1 cellular context compared by ENCODE assay signal in genomic region chr12:95216704-95217376, GRCh38.
TF ChIP-seq lines count a peak whose summit lies in the region.

No MANE protein-coding gene starts in this region.

TF ChIP-seq in IMR-90, 13 proteins besides CTCF, POLR2A, EP300 and RAD21:
- TF ChIP-seq FOS (IDR thresholded peaks at IDR 0.05; ENCODE audit: low read depth, low read length) (no peak), ELK1 (IDR thresholded peaks at IDR 0.05; ENCODE audit: borderline replicate concordance, low read depth, low read length) (no peak), MXI1 (IDR thresholded peaks at IDR 0.05; ENCODE audit: borderline replicate concordance, low read depth, low read length) (no peak), RFX5 (IDR thresholded peaks at IDR 0.05; ENCODE audit: low read depth, low read length) (no peak), MAFK (IDR thresholded peaks at IDR 0.05; ENCODE audit: low read depth, low read length) (no peak)
- TF ChIP-seq, protein P1, sequence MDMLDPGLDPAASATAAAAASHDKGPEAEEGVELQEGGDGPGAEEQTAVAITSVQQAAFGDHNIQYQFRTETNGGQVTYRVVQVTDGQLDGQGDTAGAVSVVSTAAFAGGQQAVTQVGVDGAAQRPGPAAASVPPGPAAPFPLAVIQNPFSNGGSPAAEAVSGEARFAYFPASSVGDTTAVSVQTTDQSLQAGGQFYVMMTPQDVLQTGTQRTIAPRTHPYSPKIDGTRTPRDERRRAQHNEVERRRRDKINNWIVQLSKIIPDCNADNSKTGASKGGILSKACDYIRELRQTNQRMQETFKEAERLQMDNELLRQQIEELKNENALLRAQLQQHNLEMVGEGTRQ (IDR thresholded peaks at IDR 0.05; ENCODE audit: low read depth, low read length): no peak
